ENCODE assay signal across 1 cellular context in genomic region chr17:6676802-6677157, GRCh38.
TF ChIP-seq lines count a peak whose summit lies in the region.

No MANE protein-coding gene starts in this region.

TF ChIP-seq in HepG2, 621 proteins besides CTCF, POLR2A, EP300 and RAD21 (continued from another document):
- no peak for TF ChIP-seq ZNF101 (CRISPR knock-in tag; IDR thresholded peaks at IDR 0.05; ENCODE audit: borderline replicate concordance, low read depth)
- TF ChIP-seq SRSF4 (IDR thresholded peaks at IDR 0.05; ENCODE audit: low read depth, low read length, poor library complexity, severe bottlenecking) = no peak
- TF ChIP-seq ZNF747 (CRISPR knock-in tag; IDR thresholded peaks at IDR 0.05; ENCODE audit: borderline replicate concordance) = no peak
- 0 out of 2 replicates have a peak, but pooled peaks have one; percentile 2 for TF ChIP-seq ZSCAN31 (CRISPR knock-in tag; IDR thresholded peaks at IDR 0.05; ENCODE audit: low read depth)
- TF ChIP-seq ZNF34 (CRISPR knock-in tag; IDR thresholded peaks at IDR 0.05; ENCODE audit: borderline replicate concordance) = no peak
- TF ChIP-seq KDM5B (CRISPR knock-in tag; IDR thresholded peaks at IDR 0.05; ENCODE audit: borderline replicate concordance) = peak; percentile 59; the same call in 1 of the 2 replicates
- 0 out of 2 replicates have a peak, but pooled peaks have one; percentile 39 for TF ChIP-seq CERS6 (CRISPR knock-in tag; IDR thresholded peaks at IDR 0.05)
- TF ChIP-seq, protein P1, sequence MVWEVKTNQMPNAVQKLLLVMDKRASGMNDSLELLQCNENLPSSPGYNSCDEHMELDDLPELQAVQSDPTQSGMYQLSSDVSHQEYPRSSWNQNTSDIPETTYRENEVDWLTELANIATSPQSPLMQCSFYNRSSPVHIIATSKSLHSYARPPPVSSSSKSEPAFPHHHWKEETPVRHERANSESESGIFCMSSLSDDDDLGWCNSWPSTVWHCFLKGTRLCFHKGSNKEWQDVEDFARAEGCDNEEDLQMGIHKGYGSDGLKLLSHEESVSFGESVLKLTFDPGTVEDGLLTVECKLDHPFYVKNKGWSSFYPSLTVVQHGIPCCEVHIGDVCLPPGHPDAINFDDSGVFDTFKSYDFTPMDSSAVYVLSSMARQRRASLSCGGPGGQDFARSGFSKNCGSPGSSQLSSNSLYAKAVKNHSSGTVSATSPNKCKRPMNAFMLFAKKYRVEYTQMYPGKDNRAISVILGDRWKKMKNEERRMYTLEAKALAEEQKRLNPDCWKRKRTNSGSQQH (CRISPR knock-in tag; IDR thresholded peaks at IDR 0.05; ENCODE audit: low read depth) = no peak
- TF ChIP-seq AGO1 (IDR thresholded peaks at IDR 0.05; ENCODE audit: low read depth, low read length, poor library complexity, severe bottlenecking) = no peak
- no peak for TF ChIP-seq HOXA9 (CRISPR knock-in tag; IDR thresholded peaks at IDR 0.05; ENCODE audit: borderline replicate concordance)
- TF ChIP-seq ZSCAN25 (CRISPR knock-in tag; IDR thresholded peaks at IDR 0.05) = no peak
- 0 out of 2 replicates have a peak, but pooled peaks have one; percentile 24 for TF ChIP-seq CAMTA2 (CRISPR knock-in tag; IDR thresholded peaks at IDR 0.05; ENCODE audit: borderline replicate concordance)
- no peak for TF ChIP-seq MAFG (CRISPR knock-in tag; IDR thresholded peaks at IDR 0.05)
- no peak for TF ChIP-seq KDM6A (CRISPR knock-in tag; IDR thresholded peaks at IDR 0.05; ENCODE audit: low read depth)
- no peak for TF ChIP-seq MXI1 (IDR thresholded peaks at IDR 0.05; ENCODE audit: borderline replicate concordance, low read depth, low read length)
- no peak for TF ChIP-seq MED1 (CRISPR knock-in tag; IDR thresholded peaks at IDR 0.05)
- TF ChIP-seq, protein P2, sequence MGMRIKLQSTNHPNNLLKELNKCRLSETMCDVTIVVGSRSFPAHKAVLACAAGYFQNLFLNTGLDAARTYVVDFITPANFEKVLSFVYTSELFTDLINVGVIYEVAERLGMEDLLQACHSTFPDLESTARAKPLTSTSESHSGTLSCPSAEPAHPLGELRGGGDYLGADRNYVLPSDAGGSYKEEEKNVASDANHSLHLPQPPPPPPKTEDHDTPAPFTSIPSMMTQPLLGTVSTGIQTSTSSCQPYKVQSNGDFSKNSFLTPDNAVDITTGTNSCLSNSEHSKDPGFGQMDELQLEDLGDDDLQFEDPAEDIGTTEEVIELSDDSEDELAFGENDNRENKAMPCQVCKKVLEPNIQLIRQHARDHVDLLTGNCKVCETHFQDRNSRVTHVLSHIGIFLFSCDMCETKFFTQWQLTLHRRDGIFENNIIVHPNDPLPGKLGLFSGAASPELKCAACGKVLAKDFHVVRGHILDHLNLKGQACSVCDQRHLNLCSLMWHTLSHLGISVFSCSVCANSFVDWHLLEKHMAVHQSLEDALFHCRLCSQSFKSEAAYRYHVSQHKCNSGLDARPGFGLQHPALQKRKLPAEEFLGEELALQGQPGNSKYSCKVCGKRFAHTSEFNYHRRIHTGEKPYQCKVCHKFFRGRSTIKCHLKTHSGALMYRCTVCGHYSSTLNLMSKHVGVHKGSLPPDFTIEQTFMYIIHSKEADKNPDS (CRISPR knock-in tag; IDR thresholded peaks at IDR 0.05) = no peak
- TF ChIP-seq, protein P3, sequence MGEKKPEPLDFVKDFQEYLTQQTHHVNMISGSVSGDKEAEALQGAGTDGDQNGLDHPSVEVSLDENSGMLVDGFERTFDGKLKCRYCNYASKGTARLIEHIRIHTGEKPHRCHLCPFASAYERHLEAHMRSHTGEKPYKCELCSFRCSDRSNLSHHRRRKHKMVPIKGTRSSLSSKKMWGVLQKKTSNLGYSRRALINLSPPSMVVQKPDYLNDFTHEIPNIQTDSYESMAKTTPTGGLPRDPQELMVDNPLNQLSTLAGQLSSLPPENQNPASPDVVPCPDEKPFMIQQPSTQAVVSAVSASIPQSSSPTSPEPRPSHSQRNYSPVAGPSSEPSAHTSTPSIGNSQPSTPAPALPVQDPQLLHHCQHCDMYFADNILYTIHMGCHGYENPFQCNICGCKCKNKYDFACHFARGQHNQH (CRISPR knock-in tag; IDR thresholded peaks at IDR 0.05) = no peak
- TF ChIP-seq HIVEP1 (CRISPR knock-in tag; IDR thresholded peaks at IDR 0.05) = no peak; the same call in 1 of the 2 replicates
- TF ChIP-seq, protein P4, sequence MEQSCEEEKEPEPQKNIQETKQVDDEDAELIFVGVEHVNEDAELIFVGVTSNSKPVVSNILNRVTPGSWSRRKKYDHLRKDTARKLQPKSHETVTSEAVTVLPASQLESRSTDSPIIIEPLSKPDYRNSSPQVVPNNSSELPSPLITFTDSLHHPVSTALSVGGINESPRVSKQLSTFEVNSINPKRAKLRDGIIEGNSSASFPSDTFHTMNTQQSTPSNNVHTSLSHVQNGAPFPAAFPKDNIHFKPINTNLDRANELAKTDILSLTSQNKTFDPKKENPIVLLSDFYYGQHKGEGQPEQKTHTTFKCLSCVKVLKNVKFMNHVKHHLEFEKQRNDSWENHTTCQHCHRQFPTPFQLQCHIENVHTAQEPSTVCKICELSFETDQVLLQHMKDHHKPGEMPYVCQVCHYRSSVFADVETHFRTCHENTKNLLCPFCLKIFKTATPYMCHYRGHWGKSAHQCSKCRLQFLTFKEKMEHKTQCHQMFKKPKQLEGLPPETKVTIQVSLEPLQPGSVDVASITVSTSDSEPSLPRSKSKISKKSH (CRISPR knock-in tag; IDR thresholded peaks at IDR 0.05; ENCODE audit: borderline replicate concordance) = 0 out of 2 replicates have a peak, but pooled peaks have one; percentile 4
- TF ChIP-seq MED8 (CRISPR knock-in tag; IDR thresholded peaks at IDR 0.05; ENCODE audit: insufficient replicate concordance) = no peak
- TF ChIP-seq MTF2 (CRISPR knock-in tag; IDR thresholded peaks at IDR 0.05; ENCODE audit: borderline replicate concordance) = no peak
- no peak for TF ChIP-seq ZNF563 (CRISPR knock-in tag; IDR thresholded peaks at IDR 0.05)
- no peak for TF ChIP-seq FOXO1 (CRISPR knock-in tag; IDR thresholded peaks at IDR 0.05)
- TF ChIP-seq HHEX (CRISPR knock-in tag; IDR thresholded peaks at IDR 0.05) = no peak
- TF ChIP-seq, protein P5, sequence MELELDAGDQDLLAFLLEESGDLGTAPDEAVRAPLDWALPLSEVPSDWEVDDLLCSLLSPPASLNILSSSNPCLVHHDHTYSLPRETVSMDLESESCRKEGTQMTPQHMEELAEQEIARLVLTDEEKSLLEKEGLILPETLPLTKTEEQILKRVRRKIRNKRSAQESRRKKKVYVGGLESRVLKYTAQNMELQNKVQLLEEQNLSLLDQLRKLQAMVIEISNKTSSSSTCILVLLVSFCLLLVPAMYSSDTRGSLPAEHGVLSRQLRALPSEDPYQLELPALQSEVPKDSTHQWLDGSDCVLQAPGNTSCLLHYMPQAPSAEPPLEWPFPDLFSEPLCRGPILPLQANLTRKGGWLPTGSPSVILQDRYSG (CRISPR knock-in tag; IDR thresholded peaks at IDR 0.05) = no peak
- no peak for TF ChIP-seq ELF1 (CRISPR knock-in tag; IDR thresholded peaks at IDR 0.05)
- TF ChIP-seq HCFC1 (IDR thresholded peaks at IDR 0.05; ENCODE audit: low read depth, low read length) = no peak
